31 cellular contexts compared by ENCODE assay signal in genomic region chr5:5537426-5537825, GRCh38.
"Had no signal": no experiment of that assay in that cellular context is flagged by ENCODE, and none has a peak within 500 bp of the region (broad histone marks: within the 10 kb centered on the region; RNA-seq: fewer than 3 reads in every experiment).

No MANE protein-coding gene starts in this region.

- ATAC-seq: activated CD4-positive, alpha-beta T cell treated with anti-CD3 and anti-CD28 coated beads for 36 hours; activated T-helper 17 cell treated with anti-CD3 and anti-CD28 coated beads, Interleukin-2, amount 50 U/mL, for 72 hours; body of pancreas; effector memory CD8-positive, alpha-beta T cell; foreskin keratinocyte; gastrocnemius medialis; T-helper 17 cell had no signal

- H3K4me3 ChIP-seq: body of pancreas, esophagus muscularis mucosa, gastrocnemius medialis had no signal

- H3K27ac Mint-ChIP-seq: activated CD4-positive, alpha-beta memory T cell treated with anti-CD3 and anti-CD28 coated beads, Interleukin-2, amount 10 ng/mL, durations not matched to agents 7 days and 5 days; activated CD4-positive, alpha-beta T cell treated with anti-CD3 and anti-CD28 coated beads for 36 hours; activated CD4-positive, alpha-beta T cell treated with anti-CD3 and anti-CD28 coated beads, Interleukin-2, amount 10 ng/mL, durations not matched to agents 24 days and 14 days; activated naive CD8-positive, alpha-beta T cell; activated T-cell treated with anti-CD3 and anti-CD28 coated beads, Interleukin-2, amount 50 U/mL, for 24 hours; activated T-helper 17 cell treated with anti-CD3 and anti-CD28 coated beads, Interleukin-2, amount 50 U/mL, for 72 hours; effector memory CD8-positive, alpha-beta T cell; T-helper 17 cell; T-helper 2 cell treated with Interferon-gamma antibody and Interleukin-4, amounts not matched to agents 5 μg/mL and 100 μg/mL, for 36 hours had no signal

- H3K27me3 Mint-ChIP-seq: activated CD4-positive, alpha-beta T cell treated with anti-CD3 and anti-CD28 coated beads, Interleukin-2, amount 10 ng/mL, durations not matched to agents 24 days and 14 days had no signal

- H3K27me3 ChIP-seq: body of pancreas, esophagus muscularis mucosa, foreskin keratinocyte, gastrocnemius medialis had no signal

- FAIRE-seq: colon had no signal

- H3K36me3 Mint-ChIP-seq: activated naive CD8-positive, alpha-beta T cell had no signal

- H3K4me1 ChIP-seq: body of pancreas, esophagus muscularis mucosa, foreskin keratinocyte, gastrocnemius medialis had no signal

- DNase-seq: activated CD4-positive, alpha-beta memory T cell treated with anti-CD3 and anti-CD28 coated beads, Interleukin-2, amount 10 ng/mL, durations not matched to agents 7 days and 5 days; activated CD4-positive, alpha-beta T cell treated with anti-CD3 and anti-CD28 coated beads for 36 hours; activated CD4-positive, alpha-beta T cell treated with anti-CD3 and anti-CD28 coated beads, Interleukin-2, amount 10 ng/mL, durations not matched to agents 24 days and 14 days; activated CD4-positive, CD25-positive, alpha-beta regulatory T cell; activated CD4-positive, CD25-positive, alpha-beta regulatory T cell treated with anti-CD3 and anti-CD28 coated beads, Interleukin-2, amount 50 U/mL, for 72 hours; activated CD8-positive, alpha-beta memory T cell treated with anti-CD3 and anti-CD28 coated beads, Interleukin-2, amount 50 U/mL, for 48 hours; activated effector memory CD4-positive, alpha-beta T cell treated with Interleukin-2 at 50 U/mL for 16 hours; activated gamma-delta T cell treated with Interleukin-2 at 50 U/mL for 16 hours; activated naive CD4-positive, alpha-beta T cell treated with anti-CD3 and anti-CD28 coated beads, Interleukin-2, amount 50 U/mL, for 16 hours; activated naive CD4-positive, alpha-beta T cell treated with Interleukin-2 at 50 U/mL for 16 hours; activated T-cell treated with anti-CD3 and anti-CD28 coated beads for 4 hours; activated T-cell treated with anti-CD3 and anti-CD28 coated beads, Interleukin-2, amount 50 U/mL, for 24 hours; amygdala; aorta; body of pancreas; cortex of kidney; dermis blood vessel endothelial cell; effector CD4-positive, alpha-beta T cell; effector memory CD8-positive, alpha-beta T cell; erythroblast; foreskin keratinocyte; gastrocnemius medialis; glutamatergic neuron; T-helper 1 cell; T-helper 17 cell; T1000 had no signal

- H3K9me3 Mint-ChIP-seq: activated CD4-positive, alpha-beta memory T cell treated with anti-CD3 and anti-CD28 coated beads, Interleukin-2, amount 10 ng/mL, durations not matched to agents 7 days and 5 days; activated T-cell treated with anti-CD3 and anti-CD28 coated beads, Interleukin-2, amount 50 U/mL, for 24 hours; activated T-helper 17 cell treated with anti-CD3 and anti-CD28 coated beads, Interleukin-2, amount 50 U/mL, for 72 hours; effector memory CD8-positive, alpha-beta T cell; T-helper 2 cell treated with Interferon-gamma antibody and Interleukin-4, amounts not matched to agents 5 μg/mL and 100 μg/mL, for 36 hours had no signal

- H3K9me3 ChIP-seq: body of pancreas, esophagus muscularis mucosa, gastrocnemius medialis had no signal

- H3K4me1 Mint-ChIP-seq: activated CD4-positive, alpha-beta memory T cell treated with anti-CD3 and anti-CD28 coated beads, Interleukin-2, amount 10 ng/mL, durations not matched to agents 7 days and 5 days; activated CD4-positive, alpha-beta T cell treated with anti-CD3 and anti-CD28 coated beads for 36 hours; activated CD4-positive, alpha-beta T cell treated with anti-CD3 and anti-CD28 coated beads, Interleukin-2, amount 10 ng/mL, durations not matched to agents 24 days and 14 days; activated T-helper 17 cell treated with anti-CD3 and anti-CD28 coated beads, Interleukin-2, amount 50 U/mL, for 72 hours; T-helper 17 cell had no signal

- H3K4me3 Mint-ChIP-seq: activated CD4-positive, alpha-beta memory T cell treated with anti-CD3 and anti-CD28 coated beads, Interleukin-2, amount 10 ng/mL, durations not matched to agents 7 days and 5 days; activated CD4-positive, alpha-beta T cell treated with anti-CD3 and anti-CD28 coated beads for 36 hours; activated CD4-positive, alpha-beta T cell treated with anti-CD3 and anti-CD28 coated beads, Interleukin-2, amount 10 ng/mL, durations not matched to agents 24 days and 14 days; activated naive CD8-positive, alpha-beta T cell; activated T-cell treated with anti-CD3 and anti-CD28 coated beads, Interleukin-2, amount 50 U/mL, for 24 hours; activated T-helper 17 cell treated with anti-CD3 and anti-CD28 coated beads, Interleukin-2, amount 50 U/mL, for 72 hours; effector memory CD8-positive, alpha-beta T cell; T-helper 17 cell; T-helper 2 cell treated with Interferon-gamma antibody and Interleukin-4, amounts not matched to agents 5 μg/mL and 100 μg/mL, for 36 hours had no signal

- H3K27ac ChIP-seq: body of pancreas, esophagus muscularis mucosa, foreskin keratinocyte, gastrocnemius medialis had no signal

- H3K36me3 ChIP-seq: esophagus muscularis mucosa, gastrocnemius medialis had no signal
